17 cellular contexts compared by ENCODE assay signal in the genomic region with DNA sequence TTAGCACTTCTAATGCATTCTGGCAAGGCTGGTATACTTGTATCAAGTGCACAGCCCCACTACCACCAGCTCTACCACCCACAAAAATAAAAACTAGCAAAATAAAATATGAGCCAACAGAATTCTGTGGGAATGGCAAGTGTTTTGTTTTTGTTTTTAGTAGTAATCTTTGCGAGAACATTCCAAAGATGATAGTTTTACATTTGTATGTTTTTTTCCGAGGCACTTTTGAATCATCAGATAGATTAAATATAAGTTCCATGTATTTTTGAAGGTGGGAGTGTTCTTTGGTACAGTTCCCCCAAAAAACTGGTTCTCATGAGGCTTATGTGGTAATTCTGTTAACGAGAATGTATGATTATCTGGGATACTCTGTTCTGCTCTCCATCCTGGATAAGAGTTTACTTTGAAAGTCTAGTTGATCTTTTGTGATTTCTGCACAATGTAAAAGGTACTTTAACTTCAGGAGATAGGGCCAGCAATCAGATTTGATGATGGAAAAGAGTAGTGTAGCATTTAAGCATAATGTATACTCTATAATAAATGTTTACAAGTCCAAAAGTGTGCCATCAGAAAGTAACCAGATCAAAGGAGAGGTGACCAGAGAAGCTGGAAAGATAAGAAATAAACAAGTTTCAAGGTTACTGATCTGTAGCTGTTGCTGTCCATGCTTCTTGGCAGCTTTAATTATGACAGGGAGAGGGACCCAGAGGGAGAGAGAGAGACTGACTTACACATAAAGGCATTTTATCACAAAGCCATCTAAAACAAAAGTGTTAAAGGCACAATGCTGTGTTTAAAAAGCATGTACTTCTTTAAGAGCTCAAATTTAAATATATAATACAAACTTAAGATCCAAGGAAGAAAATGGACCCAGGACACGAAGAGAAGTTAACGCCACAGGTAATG.
DNase-seq lines count a peak whose midpoint lies in the region; ATAC-seq and TF ChIP-seq lines count a peak whose summit lies in the region.
"Had no signal": no experiment of that assay in that cellular context is flagged by ENCODE, and none has a peak within 500 bp of the region (broad histone marks: within the 10 kb centered on the region; RNA-seq: fewer than 3 reads in every experiment).

No MANE protein-coding gene starts in this region.

- DNase-seq in activated naive CD4-positive, alpha-beta T cell treated with anti-CD3 and anti-CD28 coated beads, Interleukin-2, amount 50 U/mL, for 72 hours (ENCODE audit: low spot score in 2 of 2): no peak
- DNase-seq in activated naive CD4-positive, alpha-beta T cell treated with anti-CD3 and anti-CD28 coated beads, Interleukin-2, amount 50 U/mL, for 16 hours: no peak
- DNase-seq in hepatocyte (ENCODE audit: low spot score): no peak
- DNase-seq in thoracic aorta (ENCODE audit: low spot score): no peak
- DNase-seq in activated naive CD8-positive, alpha-beta T cell treated with anti-CD3 and anti-CD28 coated beads for 36 hours: no peak
- DNase-seq: activated CD4-positive, CD25-positive, alpha-beta regulatory T cell; CD8-positive, alpha-beta T cell; natural killer cell; NCI-H187 treated with DMSO at 0.1 percent for 48 hours; NCI-H69; stimulated activated CD4-positive, alpha-beta T cell treated with anti-CD3 and anti-CD28 coated beads, Interleukin-4, amount 100 ng/mL, for 4 hours; upper lobe of left lung had no signal

- H3K4me1 Mint-ChIP-seq in activated naive CD8-positive, alpha-beta T cell treated with anti-CD3 and anti-CD28 coated beads for 36 hours: peaks cover 36% of the 10 kb centered on the region

- H3K4me3 Mint-ChIP-seq in activated naive CD8-positive, alpha-beta T cell treated with anti-CD3 and anti-CD28 coated beads for 36 hours: no peak overlapping the region
- H3K4me3 Mint-ChIP-seq: CD8-positive, alpha-beta T cell; natural killer cell had no signal

- no peaks in the 10 kb centered on the region for H3K9me2 ChIP-seq in hepatocyte (replicated peaks; ENCODE audit: insufficient read depth)

- no peak overlapping the region for H3K4me2 ChIP-seq in hepatocyte

- peak overlapping the region; percentile 29 to 76 for H3K27ac Mint-ChIP-seq in activated naive CD4-positive, alpha-beta T cell treated with anti-CD3 and anti-CD28 coated beads, Interleukin-2, amount 50 U/mL, for 72 hours
- no peak overlapping the region for H3K27ac Mint-ChIP-seq in activated naive CD8-positive, alpha-beta T cell treated with anti-CD3 and anti-CD28 coated beads for 36 hours
- H3K27ac Mint-ChIP-seq: activated T-helper 2 cell treated with anti-CD3 and anti-CD28 coated beads, Interferon-gamma antibody, Interleukin-2, Interleukin-4, amounts not matched to agents 10 μg/mL and 5 μg/mL and 100 μg/mL, durations not matched to agents 14 hours and 24 hours and 36 hours; CD8-positive, alpha-beta T cell; natural killer cell had no signal

- ATAC-seq in activated naive CD4-positive, alpha-beta T cell treated with anti-CD3 and anti-CD28 coated beads, Interleukin-2, amount 50 U/mL, for 72 hours: no peak
- ATAC-seq in thoracic aorta (ENCODE audit: insufficient number of reproducible peaks, low FRiP score, low read depth): no peak
- ATAC-seq in HG03460 (IDR thresholded peaks at IDR 0.05; ENCODE audit: unreplicated experiment): no peak
- no peak for ATAC-seq in HG03378 (IDR thresholded peaks at IDR 0.05; ENCODE audit: unreplicated experiment)
- ATAC-seq: CD8-positive, alpha-beta T cell; GM12878; natural killer cell had no signal

- H3K9me3 ChIP-seq in hepatocyte (ENCODE audit: low read depth) (no peaks in the 10 kb centered on the region), thoracic aorta (no peaks in the 10 kb centered on the region)
- H3K9me3 ChIP-seq: upper lobe of left lung had no signal

- 63% methylated on average over 5 of the region's 5 CpGs for WGBS in hepatocyte (ENCODE audit: low lambda C conversion rate, missing lambda C conversion rate)

- no peak overlapping the region for H3K4me3 ChIP-seq in hepatocyte
- no peak overlapping the region for H3K4me3 ChIP-seq in thoracic aorta
- H3K4me3 ChIP-seq: GM12878, upper lobe of left lung had no signal

- H3K36me3 Mint-ChIP-seq in activated naive CD4-positive, alpha-beta T cell treated with anti-CD3 and anti-CD28 coated beads, Interleukin-2, amount 50 U/mL, for 72 hours: no peaks in the 10 kb centered on the region
- H3K36me3 Mint-ChIP-seq in activated naive CD8-positive, alpha-beta T cell treated with anti-CD3 and anti-CD28 coated beads for 36 hours: no peaks in the 10 kb centered on the region
- H3K36me3 Mint-ChIP-seq: CD8-positive, alpha-beta T cell; natural killer cell had no signal

- no peaks in the 10 kb centered on the region for H3K27me3 ChIP-seq in hepatocyte
- H3K27me3 ChIP-seq in thoracic aorta (replicated peaks; ENCODE audit: insufficient read depth): no peaks in the 10 kb centered on the region
- H3K27me3 ChIP-seq: upper lobe of left lung had no signal

- peaks cover 21% of the 10 kb centered on the region for H4K20me1 ChIP-seq in hepatocyte (ENCODE audit: insufficient read depth, poor library complexity, severe bottlenecking)

- H3K27ac ChIP-seq in VCaP (peak overlapping the region; percentile 61), hepatocyte (peak overlapping the region; percentile 4), thoracic aorta (peak overlapping the region; percentile 82 to 91)

- H3K36me3 ChIP-seq in hepatocyte (replicated peaks; ENCODE audit: insufficient read depth, low read depth): no peaks in the 10 kb centered on the region
- H3K36me3 ChIP-seq in thoracic aorta: no peaks in the 10 kb centered on the region
- H3K36me3 ChIP-seq: upper lobe of left lung had no signal

- H3K27me3 Mint-ChIP-seq in activated naive CD8-positive, alpha-beta T cell treated with anti-CD3 and anti-CD28 coated beads for 36 hours: no peaks in the 10 kb centered on the region

- no peak for TF ChIP-seq CTCF in VCaP (conservative IDR thresholded peaks at IDR 0.05)
- TF ChIP-seq CTCF in hepatocyte (IDR thresholded peaks at IDR 0.05; ENCODE audit: poor library complexity): no peak
- no peak for TF ChIP-seq CTCF in thoracic aorta (IDR thresholded peaks at IDR 0.05)

- H3K4me1 ChIP-seq in hepatocyte (ENCODE audit: insufficient read depth) (peaks cover 31% of the 10 kb centered on the region), thoracic aorta (ENCODE audit: control insufficient read depth in 1 of 2, low read depth in 2 of 2) (peaks cover 57 to 88% of the 10 kb centered on the region in 2 donors)

- no peaks in the 10 kb centered on the region for H3K9me3 Mint-ChIP-seq in activated naive CD4-positive, alpha-beta T cell treated with anti-CD3 and anti-CD28 coated beads, Interleukin-2, amount 50 U/mL, for 72 hours
- no peaks in the 10 kb centered on the region for H3K9me3 Mint-ChIP-seq in activated naive CD8-positive, alpha-beta T cell treated with anti-CD3 and anti-CD28 coated beads for 36 hours
- H3K9me3 Mint-ChIP-seq: activated T-helper 2 cell treated with anti-CD3 and anti-CD28 coated beads, Interferon-gamma antibody, Interleukin-2, Interleukin-4, amounts not matched to agents 10 μg/mL and 5 μg/mL and 100 μg/mL, durations not matched to agents 14 hours and 24 hours and 36 hours; CD8-positive, alpha-beta T cell; natural killer cell had no signal

- no peak overlapping the region for H2AFZ ChIP-seq in hepatocyte

- peaks cover 86% of the 10 kb centered on the region for H3K79me2 ChIP-seq in hepatocyte

Comparison
In these comparisons a context has a peak if more than half of its experiments do, and no peak if none do; other contexts are left out.
1. H3K27ac ChIP-seq: peak in every context shown above with its lines; median percentile 86 in thoracic aorta; 61 in VCaP; 4 in hepatocyte.